In genomic region chr15:35351059-35351458, GRCh38 we compare ENCODE assay signal across 21 cellular contexts.
DNase-seq lines count a peak whose midpoint lies in the region; ATAC-seq and TF ChIP-seq lines count a peak whose summit lies in the region.
"Had no signal": no experiment of that assay in that cellular context is flagged by ENCODE, and none has a peak within 500 bp of the region (broad histone marks: within the 10 kb centered on the region; RNA-seq: fewer than 3 reads in every experiment).

No MANE protein-coding gene starts in this region.

- H3K9me2 ChIP-seq in neural cell (ENCODE audit: insufficient read depth, low read length), result no peaks in the 10 kb centered on the region

- in situ Hi-C loops in mammary epithelial cell (cut with MboI; ENCODE audit: low sequenced_read_pairs in 2 of 2), result no loop called here

- H3K36me3 ChIP-seq in mammary epithelial cell (ENCODE audit: insufficient read depth, low read length), result no peaks in the 10 kb centered on the region
- no peaks in the 10 kb centered on the region for H3K36me3 ChIP-seq in RWPE2 (ENCODE audit: low read depth)
- no peaks in the 10 kb centered on the region for H3K36me3 ChIP-seq in neural cell (ENCODE audit: insufficient read depth, low read length)
- no peaks in the 10 kb centered on the region for H3K36me3 ChIP-seq in MG63
- H3K36me3 ChIP-seq: BLaER1 had no signal

- no peak for TF ChIP-seq RAD21 in neural cell (conservative IDR thresholded peaks at IDR 0.05)

- H3K4me3 ChIP-seq in mammary epithelial cell (replicated peaks in 1 of 3; ENCODE audit: insufficient read depth in 1 of 3, low read depth in 2 of 3, low read length in 3 of 3) (no peak overlapping the region), RWPE2 (ENCODE audit: severe bottlenecking) (no peak overlapping the region), neural cell (ENCODE audit: low read length) (no peak overlapping the region), MG63 (no peak overlapping the region)
- H3K4me3 ChIP-seq: BLaER1, GM23338 had no signal

- dilution Hi-C loops in mammary epithelial cell (cut with HindIII; ENCODE audit: low sequenced_read_pairs), result no loop called here

- no peak overlapping the region for H3K4me3 Mint-ChIP-seq in MCF 10A (ENCODE audit: unreplicated experiment)
- H3K4me3 Mint-ChIP-seq: B cell; CD4-positive, CD25-positive, alpha-beta regulatory T cell; CD8-positive, alpha-beta T cell; GM23338; H9 had no signal

- no peak overlapping the region for H3K9ac ChIP-seq in mammary epithelial cell (ENCODE audit: insufficient read depth, low read length)
- no peak overlapping the region for H3K9ac ChIP-seq in neural cell (ENCODE audit: low read length)
- H3K9ac ChIP-seq: BLaER1 had no signal

- ATAC-seq in RWPE2 (ENCODE audit: low read depth) (no peak), HG02870 (IDR thresholded peaks at IDR 0.05; ENCODE audit: unreplicated experiment) (no peak)
- ATAC-seq: CD8-positive, alpha-beta T cell; GM23338; HCT116 had no signal

- no peak overlapping the region for H2AFZ ChIP-seq in mammary epithelial cell (ENCODE audit: low read depth, low read length)
- H2AFZ ChIP-seq in neural cell (ENCODE audit: low read depth, low read length), result no peak overlapping the region
- H2AFZ ChIP-seq: GM23338 had no signal

- intact Hi-C loops in mammary epithelial cell (cut with micrococcal nuclease), result no loop called here
- intact Hi-C loops in MCF 10A (cut with micrococcal nuclease), result no loop called here

- POLR2A ChIA-PET in MCF 10A (lab: Yijun Ruan, JAX), result interaction anchor here (1.3 kb wide), 1 partner anchor 11 kb away, joined by 3 read pairs; no protein-coding TSS in a partner anchor

- H3K4me1 ChIP-seq in mammary epithelial cell (ENCODE audit: insufficient read depth, low read length) (no peaks in the 10 kb centered on the region), RWPE2 (ENCODE audit: insufficient read depth, poor library complexity, severe bottlenecking) (peaks cover 15% of the 10 kb centered on the region)
- H3K4me1 ChIP-seq: BLaER1, Caco-2 had no signal

- peaks cover 4% of the 10 kb centered on the region for H3K4me1 Mint-ChIP-seq in MCF 10A (ENCODE audit: insufficient read depth, unreplicated experiment)
- H3K4me1 Mint-ChIP-seq: B cell; CD4-positive, CD25-positive, alpha-beta regulatory T cell; GM23338; H9 had no signal

- H4K20me1 ChIP-seq in mammary epithelial cell (ENCODE audit: insufficient read depth, low read length) (no peaks in the 10 kb centered on the region), neural cell (ENCODE audit: insufficient read depth) (no peaks in the 10 kb centered on the region)
- H4K20me1 ChIP-seq: BLaER1 had no signal

- no peaks in the 10 kb centered on the region for H3K27me3 ChIP-seq in mammary epithelial cell (ENCODE audit: insufficient read depth, low read length)
- H3K27me3 ChIP-seq in RWPE2 (ENCODE audit: insufficient read depth, poor library complexity, severe bottlenecking), result no peaks in the 10 kb centered on the region
- no peaks in the 10 kb centered on the region for H3K27me3 ChIP-seq in neural cell (ENCODE audit: insufficient read depth, low read depth, low read length)
- H3K27me3 ChIP-seq in MG63, result no peaks in the 10 kb centered on the region
- H3K27me3 ChIP-seq: BLaER1 had no signal

- no peak for TF ChIP-seq CTCF in mammary epithelial cell (conservative IDR thresholded peaks at IDR 0.05 in 1 of 2, IDR thresholded peaks at IDR 0.05 in 1 of 2; ENCODE audit: extremely low read depth in 1 of 2, insufficient read depth in 1 of 2, low read depth in 1 of 2, low read length in 2 of 2)
- TF ChIP-seq CTCF in MCF 10A (IDR thresholded peaks at IDR 0.05; ENCODE audit: unreplicated experiment), result no peak
- TF ChIP-seq CTCF in RWPE2 (IDR thresholded peaks at IDR 0.05; ENCODE audit: poor library complexity, severe bottlenecking), result no peak
- TF ChIP-seq CTCF in neural cell (IDR thresholded peaks at IDR 0.05; ENCODE audit: poor library complexity, severe bottlenecking), result no peak

- H3K79me2 ChIP-seq in mammary epithelial cell (ENCODE audit: insufficient read depth, low read length), result no peaks in the 10 kb centered on the region
- no peaks in the 10 kb centered on the region for H3K79me2 ChIP-seq in neural cell (replicated peaks; ENCODE audit: insufficient read depth, low read length)

- H3K27ac ChIP-seq in mammary epithelial cell (ENCODE audit: insufficient read depth, low read depth, low read length) (no peak overlapping the region), RWPE2 (ENCODE audit: poor library complexity, severe bottlenecking) (peak overlapping the region; percentile 46), neural cell (ENCODE audit: low read length) (no peak overlapping the region)
- H3K27ac ChIP-seq: 22Rv1, BLaER1, C4-2B had no signal

- no peak overlapping the region for H3K27ac Mint-ChIP-seq in MCF 10A (ENCODE audit: low read depth, unreplicated experiment)
- H3K27ac Mint-ChIP-seq: B cell; CD4-positive, CD25-positive, alpha-beta regulatory T cell; CD8-positive, alpha-beta T cell; GM23338; H9 had no signal

- BruUV-seq in mammary epithelial cell (replicated peaks; lab: Mats Ljungman, UMichigan) (no TSS peak), MCF 10A (replicated peaks; lab: Mats Ljungman, UMichigan) (no TSS peak)

- no peaks in the 10 kb centered on the region for H3K27me3 Mint-ChIP-seq in MCF 10A (ENCODE audit: insufficient read depth, unreplicated experiment)
- H3K27me3 Mint-ChIP-seq: B cell; CD4-positive, CD25-positive, alpha-beta regulatory T cell had no signal

- DNase-seq in mammary epithelial cell (no peak), MCF 10A (ENCODE audit: unreplicated experiment) (no peak), RWPE2 (ENCODE audit: low spot score) (no peak), MG63 (no peak), iPS-NIHi7 (ENCODE audit: extremely low spot score) (no peak)
- DNase-seq: Caco-2; CD4-positive, CD25-positive, alpha-beta regulatory T cell; CD8-positive, alpha-beta T cell; DMS153; DMS79; EL; GF-D8; H9 had no signal

- H3F3A ChIP-seq in neural cell (ENCODE audit: insufficient read depth, low read length, poor library complexity, severe bottlenecking), result no peaks in the 10 kb centered on the region

- CTCF ChIA-PET in mammary epithelial cell (lab: Charles Lee; ENCODE audit: low non-redundant PET), result no interaction called here
- CTCF ChIA-PET in MCF 10A (lab: Yijun Ruan, JAX), result interaction anchor here (1.0 kb wide), 1 partner anchor 272 kb away, joined by 3 read pairs; no protein-coding TSS in a partner anchor

- peaks cover 14% of the 10 kb centered on the region for H3K9me3 Mint-ChIP-seq in MCF 10A (ENCODE audit: unreplicated experiment)

- H3K4me2 ChIP-seq in mammary epithelial cell (ENCODE audit: insufficient read depth, low read depth, low read length), result peak overlapping the region; percentile 60
- no peak overlapping the region for H3K4me2 ChIP-seq in neural cell (ENCODE audit: low read length)
- H3K4me2 ChIP-seq: BLaER1, GM23338 had no signal

- H3K9me3 ChIP-seq in mammary epithelial cell (replicated peaks; ENCODE audit: insufficient read depth, low read length), result peaks cover 2% of the 10 kb centered on the region
- no peaks in the 10 kb centered on the region for H3K9me3 ChIP-seq in RWPE2 (ENCODE audit: severe bottlenecking)
- H3K9me3 ChIP-seq in neural cell (ENCODE audit: low read length), result no peaks in the 10 kb centered on the region
- no peaks in the 10 kb centered on the region for H3K9me3 ChIP-seq in MG63
- H3K9me3 ChIP-seq: Caco-2 had no signal

- no peak for TF ChIP-seq EP300 in neural cell (conservative IDR thresholded peaks at IDR 0.05; ENCODE audit: poor library complexity, severe bottlenecking)

- H3K36me3 Mint-ChIP-seq in MCF 10A (ENCODE audit: insufficient read depth, unreplicated experiment), result no peaks in the 10 kb centered on the region
- H3K36me3 Mint-ChIP-seq: CD4-positive, CD25-positive, alpha-beta regulatory T cell; CD8-positive, alpha-beta T cell had no signal

TF ChIP-seq in neural cell, 6 proteins besides CTCF, POLR2A, EP300 and RAD21:
- no peak for TF ChIP-seq TAF1 (IDR thresholded peaks at IDR 0.05; ENCODE audit: low read depth)
- peak; percentile 2 for TF ChIP-seq POLR2AphosphoS5 (IDR thresholded peaks at IDR 0.05)
